ENCODE assay signal across 9 cellular contexts in genomic region chr5:170100051-170100943, GRCh38. TPM values are rescaled to one million over a fixed set of nuclear protein-coding genes. Genes with fewer than 3 reads are reported as not detected.
A peak's percentile ranks its signal among the peaks of the same experiment; 100 is the strongest.
DNase-seq lines count a peak whose midpoint lies in the region; ATAC-seq, FAIRE-seq and TF ChIP-seq lines count a peak whose summit lies in the region.
"Had no signal": no experiment of that assay in that cellular context is flagged by ENCODE, and none has a peak within 500 bp of the region (broad histone marks: within the 10 kb centered on the region; RNA-seq: fewer than 3 reads in every experiment).

No MANE protein-coding gene starts in this region.

- H3K4me1 ChIP-seq in HCT116 (ENCODE audit: control insufficient read depth in 1 of 2, insufficient read depth in 2 of 2, low read length in 2 of 2) (no peaks in the 10 kb centered on the region), colonic mucosa (no peaks in the 10 kb centered on the region), HepG2 (ENCODE audit: insufficient read depth, low read length) (no peaks in the 10 kb centered on the region)

- H3K79me2 ChIP-seq in HCT116 (ENCODE audit: insufficient read depth, low read length) = no peaks in the 10 kb centered on the region
- H3K79me2 ChIP-seq in HepG2 (ENCODE audit: insufficient read depth, low read length) = no peaks in the 10 kb centered on the region

- intact Hi-C loops in HCT116 (cut with micrococcal nuclease) = loop anchor here (1.0 kb wide), 4 partner anchors 84 to 320 kb away; no protein-coding TSS in a partner anchor
- intact Hi-C loops in colonic mucosa (cut with DNase I) = loop anchor here (5.0 to 10.0 kb wide), 2 partner anchors 85 to 322 kb away; no protein-coding TSS in a partner anchor
- intact Hi-C loops in HepG2 (cut with micrococcal nuclease; ENCODE audit: unreplicated experiment) = loop anchor here (1.0 kb wide), 2 partner anchors 84 to 116 kb away; no protein-coding TSS in a partner anchor

- H3K9me2 ChIP-seq in HCT116 (ENCODE audit: insufficient read depth) = no peaks in the 10 kb centered on the region

- TF ChIP-seq CTCF in HCT116 (IDR thresholded peaks at IDR 0.05 in 2 of 3, conservative IDR thresholded peaks at IDR 0.05 in 1 of 3; ENCODE audit: borderline replicate concordance in 1 of 3, insufficient read depth in 1 of 3, low read depth in 2 of 3, low read length in 2 of 3) = peak; percentile 58 to 89 (median 69)
- peak; percentile 40 for TF ChIP-seq CTCF in colonic mucosa (IDR thresholded peaks at IDR 0.05)
- peak; percentile 65 for TF ChIP-seq CTCF in HepG2 (CRISPR knock-in tag; IDR thresholded peaks at IDR 0.05)

- BruUV-seq in HCT116 (replicated peaks; lab: Mats Ljungman, UMichigan) (no TSS peak), HepG2 (replicated peaks; lab: Mats Ljungman, UMichigan) (no TSS peak)

- CTCF ChIA-PET in HCT116 (lab: Charles Lee) (interaction anchor here (0.9 to 4.0 kb wide), 4 partner anchors 84 to 119 kb away, joined by 3 to 40 read pairs (median 13); no protein-coding TSS in a partner anchor), HepG2 (lab: Yijun Ruan, JAX; ENCODE audit: low intra/inter-chr PET ratio, low total read pairs) (interaction anchor here (1.1 to 2.8 kb wide), 4 partner anchors 84 to 320 kb away, joined by 3 to 17 read pairs (median 9); no protein-coding TSS in a partner anchor)

- in situ Hi-C loops in HepG2 (cut with HindIII; ENCODE audit: extremely low pct_ligation_motif_present, low pct_unique_long_range_greater_than_20kb) = loop anchor here (5.0 kb wide), 2 partner anchors 82 to 322 kb away; no protein-coding TSS in a partner anchor

- H3K4me3 ChIP-seq in HCT116 (replicated peaks in 1 of 2; ENCODE audit: low read depth in 1 of 2, low read length in 2 of 2) (no peak overlapping the region), colonic mucosa (no peak overlapping the region), HepG2 (replicated peaks in 1 of 3; ENCODE audit: insufficient read depth in 1 of 3, low read depth in 2 of 3, low read length in 3 of 3) (no peak overlapping the region)

- H3K4me2 ChIP-seq in HCT116 (ENCODE audit: low read length) = no peak overlapping the region
- H3K4me2 ChIP-seq in HepG2 (ENCODE audit: low read depth, low read length) = no peak overlapping the region

- TF ChIP-seq EP300 in HepG2 (IDR thresholded peaks at IDR 0.05; ENCODE audit: low read depth in 2 of 2, low read length in 2 of 2) (no peak), HepG2 (CRISPR knock-in tag; IDR thresholded peaks at IDR 0.05; ENCODE audit: borderline replicate concordance) (no peak)

- no peak for TF ChIP-seq POLR2A in HCT116 (IDR thresholded peaks at IDR 0.05; ENCODE audit: borderline replicate concordance, extremely low read depth, insufficient read depth, insufficient read length)
- TF ChIP-seq POLR2A in HepG2 (IDR thresholded peaks at IDR 0.05; ENCODE audit: insufficient read depth in 1 of 2, low read depth in 2 of 2, low read length in 2 of 2) = no peak

- 21% methylated on average over 12 of the region's 13 CpGs for WGBS in HepG2 (ENCODE audit: low lambda C conversion rate)

- no peaks in the 10 kb centered on the region for H3K9me3 ChIP-seq in HCT116 (ENCODE audit: control insufficient read depth in 1 of 2, insufficient read depth in 1 of 2, low read depth in 1 of 2, low read length in 2 of 2)
- H3K9me3 ChIP-seq in colonic mucosa = no peaks in the 10 kb centered on the region
- no peaks in the 10 kb centered on the region for H3K9me3 ChIP-seq in HepG2 (ENCODE audit: low read length)

- H3K27ac ChIP-seq in HCT116 (ENCODE audit: low read depth, low read length) = no peak overlapping the region
- no peak overlapping the region for H3K27ac ChIP-seq in colonic mucosa
- H3K27ac ChIP-seq in HepG2 (ENCODE audit: extremely low read length, insufficient read depth, low read length) = no peak overlapping the region

- H3K27me3 ChIP-seq in HCT116 (ENCODE audit: insufficient read depth, low read length) = peaks cover 19% of the 10 kb centered on the region; the same call in 1 of the 2 replicates
- no peaks in the 10 kb centered on the region for H3K27me3 ChIP-seq in colonic mucosa
- no peaks in the 10 kb centered on the region; a peak in 3 of 5 replicates for H3K27me3 ChIP-seq in HepG2 (ENCODE audit: control insufficient read depth in 1 of 2, insufficient read depth in 2 of 2, low read length in 2 of 2)

- DNase-seq in DMS 273 (lab: John Stamatoyannopoulos, UW; ENCODE audit: unreplicated experiment) = peak; percentile 88
- DNase-seq in HCT116 (ENCODE audit: low read depth, low spot score) = peak; percentile 75
- DNase-seq in NCI-H345 treated with DMSO at 0.1 percent for 48 hours (lab: John Stamatoyannopoulos, UW; ENCODE audit: unreplicated experiment) = peak; percentile 63
- peak; percentile 54 to 67 for DNase-seq in activated CD4-positive, alpha-beta T cell treated with anti-CD3 and anti-CD28 coated beads for 4 hours
- DNase-seq in colonic mucosa = peak; percentile 70
- peak; percentile 62 for DNase-seq in HepG2 (ENCODE audit: low spot score)
- DNase-seq in stimulated activated CD4-positive, alpha-beta T cell treated with anti-CD3 and anti-CD28 coated beads, Interleukin-4, amount 100 ng/mL, for 48 hours (ENCODE audit: low read depth in 2 of 2) = peak; percentile 61 to 63
- no peak for DNase-seq in cortex of kidney (lab: John Stamatoyannopoulos, UW)

- peak overlapping the region; percentile 5 for H2AFZ ChIP-seq in HCT116 (ENCODE audit: low read depth, low read length, poor library complexity, severe bottlenecking)
- H2AFZ ChIP-seq in HepG2 (ENCODE audit: low read length) = no peak overlapping the region

- FAIRE-seq in HepG2 (lab: Jason Lieb, UNC) = peak; percentile 44

- H3K9ac ChIP-seq in HCT116 (ENCODE audit: low read length) = no peak overlapping the region
- H3K9ac ChIP-seq in colonic mucosa (ENCODE audit: low read depth in 2 of 2, low read length in 2 of 2) = no peak overlapping the region
- no peak overlapping the region for H3K9ac ChIP-seq in HepG2 (ENCODE audit: insufficient read depth, low read depth, low read length)

- H4K20me1 ChIP-seq in HCT116 (ENCODE audit: insufficient read depth) (no peaks in the 10 kb centered on the region), HepG2 (ENCODE audit: insufficient read depth, low read length) (no peaks in the 10 kb centered on the region)

- TF ChIP-seq RAD21 in HCT116 (IDR thresholded peaks at IDR 0.05; ENCODE audit: low read depth) (peak; percentile 92), HepG2 (CRISPR knock-in tag; IDR thresholded peaks at IDR 0.05) (peak; percentile 53; the same call in 1 of the 2 replicates)

- ATAC-seq in HCT116 (peak; percentile 82), HepG2 (peak; percentile 76)

- RAD21 ChIA-PET in HCT116 (lab: Charles Lee; ENCODE audit: low non-redundant PET in 1 of 2, low total read pairs in 2 of 2, uncharacterized antibody in 2 of 2, unreplicated experiment in 2 of 2) = interaction anchor here (0.7 to 1.6 kb wide), 4 partner anchors 83 to 116 kb away, joined by 3 to 7 read pairs (median 4); no protein-coding TSS in a partner anchor

- POLR2A ChIA-PET in HCT116 (lab: Charles Lee) = no interaction called here
- POLR2A ChIA-PET in HepG2 (lab: Yijun Ruan, JAX) = no interaction called here

- H3K36me3 ChIP-seq in HCT116 (ENCODE audit: control insufficient read depth in 1 of 2, insufficient read depth in 2 of 2, low read length in 2 of 2) = no peaks in the 10 kb centered on the region
- no peaks in the 10 kb centered on the region for H3K36me3 ChIP-seq in colonic mucosa
- H3K36me3 ChIP-seq in HepG2 (replicated peaks in 1 of 2; ENCODE audit: control insufficient read depth in 1 of 2, insufficient read depth in 2 of 2, low read length in 2 of 2) = no peaks in the 10 kb centered on the region

TF ChIP-seq in HCT116, 20 proteins besides CTCF, POLR2A, EP300 and RAD21:
- TF ChIP-seq EZH2 (IDR thresholded peaks at IDR 0.05) = no peak
- no peak for TF ChIP-seq ZFX (IDR thresholded peaks at IDR 0.05)
- peak; percentile 15 for TF ChIP-seq TCF7L2 (IDR thresholded peaks at IDR 0.05; ENCODE audit: borderline replicate concordance, extremely low read depth, insufficient read depth, insufficient read length)
- TF ChIP-seq POLR2AphosphoS5 (IDR thresholded peaks at IDR 0.05; ENCODE audit: low read depth, low read length) = no peak

TF ChIP-seq in HepG2, 621 proteins besides CTCF, POLR2A, EP300 and RAD21:
- TF ChIP-seq MIXL1 (CRISPR knock-in tag; IDR thresholded peaks at IDR 0.05) = no peak
- peak; percentile 62; the same call in 1 of the 2 replicates for TF ChIP-seq SMC3 (IDR thresholded peaks at IDR 0.05; ENCODE audit: low read length)
- TF ChIP-seq STAG1 (CRISPR knock-in tag; IDR thresholded peaks at IDR 0.05) = peak; percentile 66

RNA-seq across cellular contexts. Expression of gene FOXI1, which starts 5.4 kb away (rescaled TPM):
- total RNA-seq in HCT116 (2021; ENCODE audit: unreplicated experiment) (not detected), colonic mucosa (under 1 TPM in 1 of 2 donors, not detected in 1; 0.16 TPM), HepG2 (2016; rRNA removed; fragmentation: Illumina TruSeq; extraction: Trizol) (not detected in 2 replicates)
- not detected in 2 replicates for polyA plus RNA-seq in HCT116 (2012)
- total RNA-seq in HepG2 (2016; cell fraction: cytosol; rRNA removed; fragmentation: Illumina TruSeq; extraction: Trizol; ENCODE audit: low read depth) = not detected in 2 replicates
- not detected in 2 replicates for total RNA-seq in HepG2 (2016; cell fraction: insoluble cytoplasmic fraction; rRNA removed; fragmentation: Illumina TruSeq; extraction: Trizol)
- not detected in 2 replicates for total RNA-seq in HepG2 (2016; cell fraction: membrane; rRNA removed; fragmentation: Illumina TruSeq; extraction: Trizol)
- not detected in 2 replicates for total RNA-seq in HepG2 (2016; cell fraction: nucleus; rRNA removed; fragmentation: Illumina TruSeq; extraction: Trizol)
- polyA plus RNA-seq in HepG2 (2011; rRNA removed) = not detected in 2 replicates
- polyA plus RNA-seq in HepG2 (2011; cell fraction: cytosol; rRNA removed) = not detected in 2 replicates
- not detected in 2 replicates for polyA plus RNA-seq in HepG2 (2011; cell fraction: nucleus; rRNA removed)
- polyA plus RNA-seq in HepG2 (2012) = not detected in 2 replicates
- polyA plus RNA-seq in HepG2 (2016; cell fraction: cytosol; fragmentation: Illumina TruSeq; extraction: Trizol; ENCODE audit: low read depth) = not detected in 2 replicates
- polyA plus RNA-seq in HepG2 (2016; cell fraction: insoluble cytoplasmic fraction; fragmentation: Illumina TruSeq; extraction: Trizol; ENCODE audit: low read depth) = not detected in 2 replicates
- not detected in 2 replicates for polyA plus RNA-seq in HepG2 (2016; cell fraction: membrane; fragmentation: Illumina TruSeq; extraction: Trizol; ENCODE audit: low read depth)
- not detected in 2 replicates for polyA plus RNA-seq in HepG2 (2016; cell fraction: nucleus; fragmentation: Illumina TruSeq; extraction: Trizol; ENCODE audit: insufficient read depth, low read depth)
- polyA minus RNA-seq in HepG2 (2011; rRNA and poly(A)+ RNA removed; ENCODE audit: low replicate concordance) = not detected in 2 replicates
- polyA minus RNA-seq in HepG2 (2011; cell fraction: cytosol; rRNA and poly(A)+ RNA removed) = not detected in 2 replicates
- polyA minus RNA-seq in HepG2 (2011; cell fraction: nucleus; rRNA and poly(A)+ RNA removed) = not detected in 2 replicates
- total RNA-seq: activated CD8-positive, alpha-beta memory T cell treated with anti-CD3 and anti-CD28 coated beads for 36 hours had no signal
